Comparison of ENCODE assay signal across 1 cellular context in the genomic region with DNA sequence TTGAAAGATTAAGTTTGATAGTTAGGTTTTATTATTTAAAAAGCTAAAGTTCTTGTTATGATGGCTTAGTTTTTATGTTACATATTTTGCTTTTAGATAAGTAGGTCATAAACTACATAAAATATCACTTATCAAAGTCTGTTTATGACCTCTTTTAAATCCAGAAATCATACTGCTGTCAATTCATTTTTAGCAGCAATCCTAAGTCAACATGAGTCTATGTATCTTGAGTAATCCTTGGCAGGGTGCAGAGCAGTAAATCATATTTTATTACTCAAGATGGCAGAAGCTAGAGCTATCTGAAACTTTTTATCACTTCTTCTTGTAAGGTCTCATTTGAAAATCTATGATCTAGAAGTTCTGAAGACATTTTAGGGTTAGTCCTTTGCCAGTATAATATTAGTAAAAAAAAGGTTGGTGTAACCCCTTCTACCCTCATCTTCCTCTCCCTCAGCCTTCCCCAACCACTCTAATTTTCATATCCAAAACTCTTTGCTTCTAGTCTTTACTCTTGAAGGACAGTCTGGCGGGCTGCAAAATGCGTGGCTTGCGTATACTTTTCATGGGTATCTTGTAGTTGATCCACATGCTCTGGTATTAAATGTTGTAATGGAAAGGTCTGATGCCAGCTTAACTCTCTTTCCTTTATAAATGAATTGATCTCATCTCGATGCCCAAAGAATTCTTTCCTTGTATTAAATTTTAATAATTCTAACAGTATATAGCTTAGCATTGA.
TF ChIP-seq lines count a peak whose summit lies in the region.

No MANE protein-coding gene starts in this region.

TF ChIP-seq in WTC11, 78 proteins besides CTCF, POLR2A, EP300 and RAD21:
- TF ChIP-seq, protein P1, sequence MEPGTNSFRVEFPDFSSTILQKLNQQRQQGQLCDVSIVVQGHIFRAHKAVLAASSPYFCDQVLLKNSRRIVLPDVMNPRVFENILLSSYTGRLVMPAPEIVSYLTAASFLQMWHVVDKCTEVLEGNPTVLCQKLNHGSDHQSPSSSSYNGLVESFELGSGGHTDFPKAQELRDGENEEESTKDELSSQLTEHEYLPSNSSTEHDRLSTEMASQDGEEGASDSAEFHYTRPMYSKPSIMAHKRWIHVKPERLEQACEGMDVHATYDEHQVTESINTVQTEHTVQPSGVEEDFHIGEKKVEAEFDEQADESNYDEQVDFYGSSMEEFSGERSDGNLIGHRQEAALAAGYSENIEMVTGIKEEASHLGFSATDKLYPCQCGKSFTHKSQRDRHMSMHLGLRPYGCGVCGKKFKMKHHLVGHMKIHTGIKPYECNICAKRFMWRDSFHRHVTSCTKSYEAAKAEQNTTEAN (CRISPR knock-in tag; IDR thresholded peaks at IDR 0.05): no peak
- no peak for TF ChIP-seq GTF2I (CRISPR knock-in tag; conservative IDR thresholded peaks at IDR 0.05)
- no peak for TF ChIP-seq CDX4 (CRISPR knock-in tag; IDR thresholded peaks at IDR 0.05; ENCODE audit: borderline replicate concordance)
- TF ChIP-seq, protein P2, sequence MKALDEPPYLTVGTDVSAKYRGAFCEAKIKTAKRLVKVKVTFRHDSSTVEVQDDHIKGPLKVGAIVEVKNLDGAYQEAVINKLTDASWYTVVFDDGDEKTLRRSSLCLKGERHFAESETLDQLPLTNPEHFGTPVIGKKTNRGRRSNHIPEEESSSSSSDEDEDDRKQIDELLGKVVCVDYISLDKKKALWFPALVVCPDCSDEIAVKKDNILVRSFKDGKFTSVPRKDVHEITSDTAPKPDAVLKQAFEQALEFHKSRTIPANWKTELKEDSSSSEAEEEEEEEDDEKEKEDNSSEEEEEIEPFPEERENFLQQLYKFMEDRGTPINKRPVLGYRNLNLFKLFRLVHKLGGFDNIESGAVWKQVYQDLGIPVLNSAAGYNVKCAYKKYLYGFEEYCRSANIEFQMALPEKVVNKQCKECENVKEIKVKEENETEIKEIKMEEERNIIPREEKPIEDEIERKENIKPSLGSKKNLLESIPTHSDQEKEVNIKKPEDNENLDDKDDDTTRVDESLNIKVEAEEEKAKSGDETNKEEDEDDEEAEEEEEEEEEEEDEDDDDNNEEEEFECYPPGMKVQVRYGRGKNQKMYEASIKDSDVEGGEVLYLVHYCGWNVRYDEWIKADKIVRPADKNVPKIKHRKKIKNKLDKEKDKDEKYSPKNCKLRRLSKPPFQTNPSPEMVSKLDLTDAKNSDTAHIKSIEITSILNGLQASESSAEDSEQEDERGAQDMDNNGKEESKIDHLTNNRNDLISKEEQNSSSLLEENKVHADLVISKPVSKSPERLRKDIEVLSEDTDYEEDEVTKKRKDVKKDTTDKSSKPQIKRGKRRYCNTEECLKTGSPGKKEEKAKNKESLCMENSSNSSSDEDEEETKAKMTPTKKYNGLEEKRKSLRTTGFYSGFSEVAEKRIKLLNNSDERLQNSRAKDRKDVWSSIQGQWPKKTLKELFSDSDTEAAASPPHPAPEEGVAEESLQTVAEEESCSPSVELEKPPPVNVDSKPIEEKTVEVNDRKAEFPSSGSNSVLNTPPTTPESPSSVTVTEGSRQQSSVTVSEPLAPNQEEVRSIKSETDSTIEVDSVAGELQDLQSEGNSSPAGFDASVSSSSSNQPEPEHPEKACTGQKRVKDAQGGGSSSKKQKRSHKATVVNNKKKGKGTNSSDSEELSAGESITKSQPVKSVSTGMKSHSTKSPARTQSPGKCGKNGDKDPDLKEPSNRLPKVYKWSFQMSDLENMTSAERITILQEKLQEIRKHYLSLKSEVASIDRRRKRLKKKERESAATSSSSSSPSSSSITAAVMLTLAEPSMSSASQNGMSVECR (CRISPR knock-in tag; IDR thresholded peaks at IDR 0.05; ENCODE audit: borderline replicate concordance): no peak
- no peak for TF ChIP-seq ZNF423 (CRISPR knock-in tag; IDR thresholded peaks at IDR 0.05)
- TF ChIP-seq RELA (CRISPR knock-in tag; IDR thresholded peaks at IDR 0.05; ENCODE audit: borderline replicate concordance): no peak
- TF ChIP-seq, protein P3, sequence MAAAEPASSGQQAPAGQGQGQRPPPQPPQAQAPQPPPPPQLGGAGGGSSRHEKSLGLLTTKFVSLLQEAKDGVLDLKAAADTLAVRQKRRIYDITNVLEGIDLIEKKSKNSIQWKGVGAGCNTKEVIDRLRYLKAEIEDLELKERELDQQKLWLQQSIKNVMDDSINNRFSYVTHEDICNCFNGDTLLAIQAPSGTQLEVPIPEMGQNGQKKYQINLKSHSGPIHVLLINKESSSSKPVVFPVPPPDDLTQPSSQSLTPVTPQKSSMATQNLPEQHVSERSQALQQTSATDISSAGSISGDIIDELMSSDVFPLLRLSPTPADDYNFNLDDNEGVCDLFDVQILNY (CRISPR knock-in tag; IDR thresholded peaks at IDR 0.05): no peak
- TF ChIP-seq PREB (CRISPR knock-in tag; IDR thresholded peaks at IDR 0.05; ENCODE audit: borderline replicate concordance): no peak
- no peak for TF ChIP-seq RORB (CRISPR knock-in tag; IDR thresholded peaks at IDR 0.05)
- no peak for TF ChIP-seq AR (CRISPR knock-in tag; IDR thresholded peaks at IDR 0.05)
- TF ChIP-seq, protein P4, sequence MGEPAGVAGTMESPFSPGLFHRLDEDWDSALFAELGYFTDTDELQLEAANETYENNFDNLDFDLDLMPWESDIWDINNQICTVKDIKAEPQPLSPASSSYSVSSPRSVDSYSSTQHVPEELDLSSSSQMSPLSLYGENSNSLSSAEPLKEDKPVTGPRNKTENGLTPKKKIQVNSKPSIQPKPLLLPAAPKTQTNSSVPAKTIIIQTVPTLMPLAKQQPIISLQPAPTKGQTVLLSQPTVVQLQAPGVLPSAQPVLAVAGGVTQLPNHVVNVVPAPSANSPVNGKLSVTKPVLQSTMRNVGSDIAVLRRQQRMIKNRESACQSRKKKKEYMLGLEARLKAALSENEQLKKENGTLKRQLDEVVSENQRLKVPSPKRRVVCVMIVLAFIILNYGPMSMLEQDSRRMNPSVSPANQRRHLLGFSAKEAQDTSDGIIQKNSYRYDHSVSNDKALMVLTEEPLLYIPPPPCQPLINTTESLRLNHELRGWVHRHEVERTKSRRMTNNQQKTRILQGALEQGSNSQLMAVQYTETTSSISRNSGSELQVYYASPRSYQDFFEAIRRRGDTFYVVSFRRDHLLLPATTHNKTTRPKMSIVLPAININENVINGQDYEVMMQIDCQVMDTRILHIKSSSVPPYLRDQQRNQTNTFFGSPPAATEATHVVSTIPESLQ (CRISPR knock-in tag; IDR thresholded peaks at IDR 0.05): no peak
